ENCODE assay signal across 30 cellular contexts in genomic region chr3:115576325-115576724, GRCh38. TPM values are rescaled to one million over a fixed set of nuclear protein-coding genes. Genes with fewer than 3 reads are reported as not detected.
"Had no signal": no experiment of that assay in that cellular context is flagged by ENCODE, and none has a peak within 500 bp of the region (broad histone marks: within the 10 kb centered on the region; RNA-seq: fewer than 3 reads in every experiment).

No MANE protein-coding gene starts in this region.

- H3K27me3 ChIP-seq: adrenal gland, ascending aorta had no signal

- H3K36me3 ChIP-seq: adrenal gland, ascending aorta had no signal

- H3K4me3 ChIP-seq: adrenal gland, ascending aorta had no signal

- H3K27ac ChIP-seq: adrenal gland, ascending aorta, VCaP had no signal

- H3K4me1 ChIP-seq: adrenal gland had no signal

- DNase-seq: activated B cell treated with CpG ODN at 0.5 μM for 24 hours; activated CD4-positive, alpha-beta memory T cell treated with anti-CD3 and anti-CD28 coated beads for 36 hours; activated CD4-positive, alpha-beta T cell treated with anti-CD3 and anti-CD28 coated beads for 4 hours; activated CD4-positive, alpha-beta T cell treated with anti-CD3 and anti-CD28 coated beads, Interleukin-2, amount 10 ng/mL, durations not matched to agents 24 days and 14 days; activated CD4-positive, alpha-beta T cell treated with anti-CD3 and anti-CD28 coated beads, Interleukin-2, amount 50 U/mL, for 1 hour; activated CD4-positive, alpha-beta T cell treated with anti-CD3 and anti-CD28 coated beads, Interleukin-2, amount 50 U/mL, for 4 hours; activated CD4-positive, CD25-positive, alpha-beta regulatory T cell treated with anti-CD3 and anti-CD28 coated beads, Interleukin-2, amount 50 U/mL, for 72 hours; activated CD8-positive, alpha-beta memory T cell treated with anti-CD3 and anti-CD28 coated beads for 24 hours; activated CD8-positive, alpha-beta memory T cell treated with anti-CD3 and anti-CD28 coated beads, Interleukin-2, amount 10 ng/mL, durations not matched to agents 7 days and 5 days; activated CD8-positive, alpha-beta memory T cell treated with anti-CD3 and anti-CD28 coated beads, Interleukin-2, amount 50 U/mL, for 48 hours; activated CD8-positive, alpha-beta T cell treated with anti-CD3 and anti-CD28 coated beads for 36 hours; activated effector memory CD4-positive, alpha-beta T cell treated with Interleukin-2 at 50 U/mL for 16 hours; activated gamma-delta T cell; activated naive CD4-positive, alpha-beta T cell; activated naive CD4-positive, alpha-beta T cell treated with anti-CD3 and anti-CD28 coated beads for 36 hours; activated naive CD4-positive, alpha-beta T cell treated with anti-CD3 and anti-CD28 coated beads, Interleukin-2, amount 50 U/mL, for 16 hours; activated naive CD8-positive, alpha-beta T cell treated with anti-CD3 and anti-CD28 coated beads for 36 hours; activated T-cell treated with anti-CD3 and anti-CD28 coated beads, Interleukin-2, amount 50 U/mL, for 24 hours; activated T-cell treated with anti-CD3 and anti-CD28 coated beads, Interleukin-2, amount 50 U/mL, for 48 hours; adrenal gland; amygdala; anterior cingulate cortex; central memory CD4-positive, alpha-beta T cell; SW 1271; T-helper 1 cell; T-helper 9 cell had no signal

- H3K9me3 ChIP-seq: adrenal gland, ascending aorta had no signal

- ATAC-seq: activated CD8-positive, alpha-beta memory T cell treated with anti-CD3 and anti-CD28 coated beads, Interleukin-2, amount 10 ng/mL, durations not matched to agents 7 days and 5 days; activated CD8-positive, alpha-beta T cell treated with anti-CD3 and anti-CD28 coated beads for 36 hours had no signal

RNA-seq across cellular contexts. Expression of gene GAP43, which starts 47.0 kb away (rescaled TPM):
- total RNA-seq: activated B cell treated with CpG ODN at 0.5 μM for 24 hours; activated CD4-positive, alpha-beta memory T cell treated with anti-CD3 and anti-CD28 coated beads for 36 hours; activated CD4-positive, alpha-beta T cell treated with anti-CD3 and anti-CD28 coated beads, Interleukin-2, amount 10 ng/mL, durations not matched to agents 24 days and 14 days; activated CD8-positive, alpha-beta memory T cell treated with anti-CD3 and anti-CD28 coated beads, Interleukin-2, amount 10 ng/mL, durations not matched to agents 7 days and 5 days; activated CD8-positive, alpha-beta T cell treated with anti-CD3 and anti-CD28 coated beads for 36 hours; activated naive CD4-positive, alpha-beta T cell treated with anti-CD3 and anti-CD28 coated beads, Interleukin-2, amount 50 U/mL, for 72 hours; activated T-helper 2 cell treated with anti-CD3 and anti-CD28 coated beads, Interferon-gamma antibody, Interleukin-2, Interleukin-4, amounts not matched to agents 10 μg/mL and 5 μg/mL and 100 μg/mL, durations not matched to agents 14 hours and 24 hours and 36 hours had no signal
